In genomic region chr14:22533057-22533704, GRCh38 we compare ENCODE assay signal across 17 cellular contexts. TPM values are rescaled to one million over a fixed set of nuclear protein-coding genes. Genes with fewer than 3 reads are reported as not detected.
DNase-seq lines count a peak whose midpoint lies in the region; ATAC-seq and TF ChIP-seq lines count a peak whose summit lies in the region.
"Had no signal": no experiment of that assay in that cellular context is flagged by ENCODE, and none has a peak within 500 bp of the region (broad histone marks: within the 10 kb centered on the region; RNA-seq: fewer than 3 reads in every experiment).

No MANE protein-coding gene starts in this region.

- peaks cover 93% of the 10 kb centered on the region for H3K36me3 Mint-ChIP-seq in T-helper 2 cell treated with Interferon-gamma antibody and Interleukin-4, amounts not matched to agents 5 μg/mL and 100 μg/mL, for 36 hours (ENCODE audit: low read depth)
- peaks cover 100% of the 10 kb centered on the region for H3K36me3 Mint-ChIP-seq in activated T-helper 17 cell treated with anti-CD3 and anti-CD28 coated beads, Interleukin-2, amount 50 U/mL, for 72 hours (ENCODE audit: low read depth)
- H3K36me3 Mint-ChIP-seq in natural killer cell treated with Interleukin-12 subunit alpha and Interleukin-12 subunit beta and Interleukin-15 and Interleukin-18, amount 100 ng/mL, for 72 hours, result peaks cover 13% of the 10 kb centered on the region

- peak overlapping the region; percentile 85 for H3K27ac Mint-ChIP-seq in T-helper 2 cell treated with Interferon-gamma antibody and Interleukin-4, amounts not matched to agents 5 μg/mL and 100 μg/mL, for 36 hours
- peak overlapping the region; percentile 88 for H3K27ac Mint-ChIP-seq in activated T-helper 17 cell treated with anti-CD3 and anti-CD28 coated beads, Interleukin-2, amount 50 U/mL, for 72 hours
- peak overlapping the region; percentile 73 to 88 for H3K27ac Mint-ChIP-seq in natural killer cell treated with Interleukin-12 subunit alpha and Interleukin-12 subunit beta and Interleukin-15 and Interleukin-18, amount 100 ng/mL, for 72 hours

- ATAC-seq in GM18505 (IDR thresholded peaks at IDR 0.05; ENCODE audit: unreplicated experiment), result no peak
- ATAC-seq in activated T-helper 17 cell treated with anti-CD3 and anti-CD28 coated beads, Interleukin-2, amount 50 U/mL, for 72 hours (replicated peaks), result no peak
- no peak for ATAC-seq in natural killer cell treated with Interleukin-12 subunit alpha and Interleukin-12 subunit beta and Interleukin-15 and Interleukin-18, amount 100 ng/mL, for 72 hours
- ATAC-seq in GM19023 (IDR thresholded peaks at IDR 0.05; ENCODE audit: unreplicated experiment), result no peak
- no peak for ATAC-seq in GM19328 (IDR thresholded peaks at IDR 0.05; ENCODE audit: unreplicated experiment)
- ATAC-seq: A549, HepG2 had no signal

- peak overlapping the region; percentile 83 for H3K4me3 Mint-ChIP-seq in T-helper 2 cell treated with Interferon-gamma antibody and Interleukin-4, amounts not matched to agents 5 μg/mL and 100 μg/mL, for 36 hours
- peak overlapping the region; percentile 88 for H3K4me3 Mint-ChIP-seq in activated T-helper 17 cell treated with anti-CD3 and anti-CD28 coated beads, Interleukin-2, amount 50 U/mL, for 72 hours
- H3K4me3 Mint-ChIP-seq in natural killer cell treated with Interleukin-12 subunit alpha and Interleukin-12 subunit beta and Interleukin-15 and Interleukin-18, amount 100 ng/mL, for 72 hours, result peak overlapping the region; percentile 79

- no peaks in the 10 kb centered on the region for H3K9me3 Mint-ChIP-seq in T-helper 2 cell treated with Interferon-gamma antibody and Interleukin-4, amounts not matched to agents 5 μg/mL and 100 μg/mL, for 36 hours
- H3K9me3 Mint-ChIP-seq in activated T-helper 17 cell treated with anti-CD3 and anti-CD28 coated beads, Interleukin-2, amount 50 U/mL, for 72 hours, result no peaks in the 10 kb centered on the region
- H3K9me3 Mint-ChIP-seq in natural killer cell treated with Interleukin-12 subunit alpha and Interleukin-12 subunit beta and Interleukin-15 and Interleukin-18, amount 100 ng/mL, for 72 hours, result no peaks in the 10 kb centered on the region

- peaks cover 87% of the 10 kb centered on the region for H3K4me1 Mint-ChIP-seq in T-helper 2 cell treated with Interferon-gamma antibody and Interleukin-4, amounts not matched to agents 5 μg/mL and 100 μg/mL, for 36 hours (ENCODE audit: low read depth)
- peaks cover 57% of the 10 kb centered on the region for H3K4me1 Mint-ChIP-seq in activated T-helper 17 cell treated with anti-CD3 and anti-CD28 coated beads, Interleukin-2, amount 50 U/mL, for 72 hours
- peaks cover 45 to 81% of the 10 kb centered on the region in 2 donors for H3K4me1 Mint-ChIP-seq in natural killer cell treated with Interleukin-12 subunit alpha and Interleukin-12 subunit beta and Interleukin-15 and Interleukin-18, amount 100 ng/mL, for 72 hours (ENCODE audit: low read depth in 2 of 2)

- H3K27me3 Mint-ChIP-seq in T-helper 2 cell treated with Interferon-gamma antibody and Interleukin-4, amounts not matched to agents 5 μg/mL and 100 μg/mL, for 36 hours (ENCODE audit: low read depth), result no peaks in the 10 kb centered on the region
- no peaks in the 10 kb centered on the region for H3K27me3 Mint-ChIP-seq in activated T-helper 17 cell treated with anti-CD3 and anti-CD28 coated beads, Interleukin-2, amount 50 U/mL, for 72 hours
- no peaks in the 10 kb centered on the region for H3K27me3 Mint-ChIP-seq in natural killer cell treated with Interleukin-12 subunit alpha and Interleukin-12 subunit beta and Interleukin-15 and Interleukin-18, amount 100 ng/mL, for 72 hours

- DNase-seq in T-helper 2 cell treated with Interferon-gamma antibody and Interleukin-4, amounts not matched to agents 5 μg/mL and 100 μg/mL, for 36 hours (ENCODE audit: low spot score), result no peak
- DNase-seq in T-helper 2 cell (no peak), NCI-H1930 (lab: John Stamatoyannopoulos, UW) (no peak)
- no peak for DNase-seq in natural killer cell treated with Interleukin-12 subunit alpha and Interleukin-12 subunit beta and Interleukin-15 and Interleukin-18, amount 100 ng/mL, for 72 hours (ENCODE audit: low spot score)
- DNase-seq: activated effector memory CD4-positive, alpha-beta T cell treated with anti-CD3 and anti-CD28 coated beads, Interleukin-2, amount 50 U/mL, for 16 hours; left ventricle myocardium superior; NCI-H1417 treated with DMSO at 0.1 percent for 48 hours; NCI-H524; occipital lobe; stimulated activated CD4-positive, alpha-beta T cell treated with anti-CD3 and anti-CD28 coated beads, Interleukin-12 subunit alpha, Interleukin-12 subunit beta, amount 100 ng/mL, for 4 hours; uterus had no signal

- peak; percentile 9 for TF ChIP-seq POLR2A in GM18505 (IDR thresholded peaks at IDR 0.05; ENCODE audit: borderline replicate concordance, extremely low read depth, insufficient read depth, insufficient read length)

RNA-seq across cellular contexts. Expression of gene DAD1, which starts 55.8 kb away (rescaled TPM):
- 100 to 1,000 TPM; 218 to 229 TPM for total RNA-seq in activated T-helper 17 cell treated with anti-CD3 and anti-CD28 coated beads, Interleukin-2, amount 50 U/mL, for 72 hours
- total RNA-seq in natural killer cell treated with Interleukin-12 subunit alpha and Interleukin-12 subunit beta and Interleukin-15 and Interleukin-18, amount 100 ng/mL, for 72 hours, result 100 to 1,000 TPM; 147 to 221 TPM
